In the genomic region with DNA sequence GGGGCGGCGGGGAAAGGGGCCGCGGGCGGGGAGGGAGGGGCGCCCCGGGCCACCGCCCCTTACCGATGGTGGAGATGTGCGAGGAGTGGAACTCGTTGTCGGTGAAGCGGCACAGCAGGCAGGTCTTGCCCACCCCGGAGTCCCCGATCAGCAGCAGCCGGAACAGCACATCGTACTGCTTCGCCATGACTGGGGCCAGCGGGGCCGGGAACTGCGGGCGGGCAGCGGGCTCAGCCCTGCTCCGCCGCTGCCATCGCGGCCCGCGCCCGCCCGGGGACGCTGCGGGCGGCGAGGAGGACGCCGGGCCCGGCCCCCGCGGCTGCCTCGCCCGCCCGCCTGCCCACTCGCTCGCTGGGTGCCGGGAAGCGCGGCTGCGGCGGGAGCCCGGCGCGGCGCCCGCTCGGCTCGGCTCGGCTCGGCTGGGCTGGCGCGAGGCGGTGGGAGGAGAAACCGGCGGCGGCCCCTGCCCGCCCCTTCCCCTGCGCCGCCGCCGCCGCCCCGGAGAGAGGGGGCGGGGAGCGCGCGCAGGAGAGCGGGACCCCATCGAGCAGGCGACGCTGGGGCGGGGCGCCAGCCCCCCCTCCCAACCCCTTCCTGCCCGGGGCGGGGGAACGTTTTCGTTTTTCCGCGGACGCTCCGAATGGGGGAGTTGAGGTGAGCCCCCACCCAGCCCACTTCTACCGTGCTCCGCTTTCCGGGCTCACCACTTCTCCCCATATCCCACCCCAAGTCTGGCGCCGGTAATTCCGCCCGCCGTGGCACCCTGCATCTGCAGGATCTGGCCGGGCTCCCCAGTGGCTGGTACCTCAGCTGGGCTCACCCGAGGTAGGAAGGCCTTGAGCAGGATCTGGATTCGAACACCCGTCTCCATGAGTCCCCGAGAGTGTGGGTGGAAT, we compare ENCODE assay signal across 8 cellular contexts. TPM values are rescaled to one million over a fixed set of nuclear protein-coding genes. Genes with fewer than 3 reads are reported as not detected.
DNase-seq lines count a peak whose midpoint lies in the region; ATAC-seq and TF ChIP-seq lines count a peak whose summit lies in the region.

A gene (minus strand): TSS at position 447 of the 896 bp plus-strand sequence. CDS start 260 bp downstream, at position 187.

- H3K27me3 Mint-ChIP-seq in immature natural killer cell (ENCODE audit: low read depth in 3 of 3): peaks cover 2 to 14% (median 4%) of the 10 kb centered on the region in 3 donors

- H3F3A ChIP-seq in DOHH2 (ENCODE audit: control insufficient read depth, insufficient read depth): no peaks in the 10 kb centered on the region

- no peaks in the 10 kb centered on the region for H3K79me2 ChIP-seq in DOHH2 (ENCODE audit: control insufficient read depth, low read length)

- DNase-seq in T-helper 1 cell: peak in 4 of 5 donors; percentile 21 to 47 (median 24)
- peak; percentile 55 to 56 for DNase-seq in T47D (ENCODE audit: low read depth in 1 of 2, low spot score in 1 of 2)
- DNase-seq in immature natural killer cell: peak; percentile 44 to 48 (median 48)
- DNase-seq in spleen: peak; percentile 86
- DNase-seq in GOT3 (lab: John Stamatoyannopoulos, UW): no peak

- H3K27ac ChIP-seq in DOHH2 (ENCODE audit: low read depth, low read length) (no peak within 1 kb of the TSS), spleen (peak within 1 kb of the TSS in 1 of 8 donors; percentile 25)

- no peaks in the 10 kb centered on the region for H3K36me3 Mint-ChIP-seq in immature natural killer cell

- TF ChIP-seq POLR2A in spleen (IDR thresholded peaks at IDR 0.05): no peak

- no peaks in the 10 kb centered on the region for H3K36me3 ChIP-seq in DOHH2 (ENCODE audit: control insufficient read depth, low read length)
- H3K36me3 ChIP-seq in spleen: no peaks in the 10 kb centered on the region

- TF ChIP-seq CTCF in DOHH2 (IDR thresholded peaks at IDR 0.05; ENCODE audit: low read depth, low read length, poor library complexity, severe bottlenecking) (no peak), spleen (IDR thresholded peaks at IDR 0.05 in 8 of 11, conservative IDR thresholded peaks at IDR 0.05 in 3 of 11) (no peak)

- H3K27ac Mint-ChIP-seq in immature natural killer cell: peak within 1 kb of the TSS in 2 of 6 donors; percentile 45 to 83

- H3K9me2 ChIP-seq in DOHH2 (replicated peaks; ENCODE audit: control insufficient read depth, low read length): no peaks in the 10 kb centered on the region

- 0 to 1% (median 1%) methylated on average over 29 to 98 of the region's 103 CpGs for WGBS in spleen, 5 donors

- peaks cover 4% of the 10 kb centered on the region; the same call in 1 of the 2 replicates for H3K4me1 ChIP-seq in DOHH2 (ENCODE audit: control insufficient read depth, low read length)
- peaks cover 0 to 24% (median 15%) of the 10 kb centered on the region in 6 donors for H3K4me1 ChIP-seq in spleen

- H3K27me3 ChIP-seq in DOHH2 (ENCODE audit: control insufficient read depth, low read length) (peaks cover 35% of the 10 kb centered on the region), spleen (replicated peaks in 1 of 7) (peaks cover 0 to 28% (median 7%) of the 10 kb centered on the region in 7 donors)

- intact Hi-C loops in spleen (cut with DNase I; ENCODE audit: low total_unique reads): no loop called here

- peak within 1 kb of the TSS; percentile 69 for H3K4me2 ChIP-seq in DOHH2 (ENCODE audit: low read length)

- in situ Hi-C loops in T47D (cut with HindIII; ENCODE audit: low pct_unique_long_range_greater_than_20kb, low sequenced_read_pairs): no loop called here

- H3K9me3 Mint-ChIP-seq in immature natural killer cell: no peaks in the 10 kb centered on the region

- H3K9me3 ChIP-seq in DOHH2 (ENCODE audit: control insufficient read depth, insufficient read depth, low read length) (no peaks in the 10 kb centered on the region), spleen (no peaks in the 10 kb centered on the region)

- H3K4me3 ChIP-seq in DOHH2 (ENCODE audit: low read length) (peak within 1 kb of the TSS; percentile 70), spleen (peak within 1 kb of the TSS; percentile 50 to 79 (median 56))

- no peaks in the 10 kb centered on the region for H4K20me1 ChIP-seq in DOHH2 (ENCODE audit: control insufficient read depth, insufficient read depth, low read depth, low read length)

- H3K4me3 Mint-ChIP-seq in immature natural killer cell: peak within 1 kb of the TSS; percentile 79 to 86 (median 83)

- ATAC-seq in HG02885 (IDR thresholded peaks at IDR 0.05; ENCODE audit: poor library complexity, unreplicated experiment) (peak; percentile 52), HG03520 (IDR thresholded peaks at IDR 0.05; ENCODE audit: unreplicated experiment) (no peak)

- peaks cover 9 to 12% of the 10 kb centered on the region in 2 donors for H3K4me1 Mint-ChIP-seq in immature natural killer cell

RNA-seq across cellular contexts. Expression of the gene that starts here (rescaled TPM):
- polyA plus RNA-seq in immature natural killer cell (1 to 10 TPM in 2 of 3 donors, under 1 TPM in 1; 0.52 to 1.2 (median 1.1) TPM), spleen (1 to 10 TPM; 1.2 to 1.8 (median 1.5) TPM)
- 1 to 10 TPM; 1.3 to 7.0 (median 2.9) TPM for total RNA-seq in spleen
